ENCODE assay signal across 17 cellular contexts in the genomic region with DNA sequence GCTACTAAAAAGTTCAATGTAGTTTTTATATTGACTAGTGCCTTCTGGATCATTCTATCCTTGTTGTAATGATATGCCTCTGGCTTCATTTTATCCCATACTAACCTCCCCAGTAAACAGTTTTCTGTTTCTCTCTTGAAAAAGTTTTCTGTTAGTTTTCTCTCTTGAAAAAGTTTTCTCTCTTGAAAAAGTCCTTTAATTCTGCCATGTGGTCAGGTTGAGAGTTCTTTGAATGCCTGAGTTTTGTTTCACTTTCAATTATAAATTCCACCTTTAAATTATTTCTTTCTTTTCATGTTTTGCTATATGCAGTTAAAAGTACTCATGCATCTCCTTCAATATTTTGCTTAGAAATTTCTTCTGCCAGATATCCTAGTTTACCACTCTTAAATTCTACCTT.
A peak's percentile ranks its signal among the peaks of the same experiment; 100 is the strongest.
DNase-seq lines count a peak whose midpoint lies in the region; ATAC-seq and TF ChIP-seq lines count a peak whose summit lies in the region.
"Had no signal": no experiment of that assay in that cellular context is flagged by ENCODE, and none has a peak within 500 bp of the region (broad histone marks: within the 10 kb centered on the region; RNA-seq: fewer than 3 reads in every experiment).

No MANE protein-coding gene starts in this region.

- peak overlapping the region; percentile 6; the same call in 1 of the 2 replicates for H2AFZ ChIP-seq in GM23338
- H2AFZ ChIP-seq in OCI-LY3 (ENCODE audit: low read depth, low read length): peak overlapping the region; percentile 77

- DNase-seq in GM23338 (ENCODE audit: low spot score) (no peak), choroid plexus epithelial cell (ENCODE audit: low read depth) (peak; percentile 2), AG08395 (ENCODE audit: low spot score) (no peak), immature natural killer cell (no peak), C1 segment of cervical spinal cord (lab: John Stamatoyannopoulos, UW) (no peak)
- DNase-seq: ACHN; AML-193; CD4-positive, alpha-beta memory T cell; DMS79 treated with DMSO at 0.1 percent for 48 hours; EL; H9 had no signal

- H3K36me3 Mint-ChIP-seq in GM23338 (ENCODE audit: low read depth): no peaks in the 10 kb centered on the region
- no peaks in the 10 kb centered on the region for H3K36me3 Mint-ChIP-seq in immature natural killer cell
- H3K36me3 Mint-ChIP-seq: CD14-positive monocyte; CD4-positive, alpha-beta memory T cell had no signal

- peaks cover 10% of the 10 kb centered on the region for H3K4me1 Mint-ChIP-seq in GM23338
- no peaks in the 10 kb centered on the region for H3K4me1 Mint-ChIP-seq in immature natural killer cell
- H3K4me1 Mint-ChIP-seq: CD14-positive monocyte; CD4-positive, alpha-beta memory T cell; IgD-negative memory B cell had no signal

- H3F3A ChIP-seq in GM23338 (replicated peaks; ENCODE audit: low read depth): no peaks in the 10 kb centered on the region

- H3K9me3 Mint-ChIP-seq in GM23338 (no peaks in the 10 kb centered on the region), immature natural killer cell (peaks cover 4 to 29% (median 11%) of the 10 kb centered on the region in 6 donors)
- H3K9me3 Mint-ChIP-seq: H9 had no signal

- H3K27ac Mint-ChIP-seq in GM23338 (peak overlapping the region; percentile 39; the same call in 1 of the 2 replicates), immature natural killer cell (no peak overlapping the region)
- H3K27ac Mint-ChIP-seq: CD14-positive monocyte; CD4-positive, alpha-beta memory T cell; H9; IgD-negative memory B cell had no signal

- ATAC-seq in GM23338: no peak
- ATAC-seq: GM12878, HepG2 had no signal

- no peaks in the 10 kb centered on the region for H3K9me2 ChIP-seq in GM23338 (ENCODE audit: insufficient read depth)

- no peak overlapping the region for H3K4me3 ChIP-seq in GM23338
- 0 out of 2 replicates have a peak overlapping the region, but pooled peaks have one; percentile 7 for H3K4me3 ChIP-seq in OCI-LY3 (ENCODE audit: low read length)
- H3K4me3 ChIP-seq in choroid plexus epithelial cell (ENCODE audit: low read depth, low read length): no peak overlapping the region
- H3K4me3 ChIP-seq: GM12878 had no signal

- H3K36me3 ChIP-seq in GM23338 (ENCODE audit: insufficient read depth): no peaks in the 10 kb centered on the region
- H3K36me3 ChIP-seq in KOPT-K1 (ENCODE audit: insufficient read depth, low read length): no peaks in the 10 kb centered on the region
- no peaks in the 10 kb centered on the region for H3K36me3 ChIP-seq in OCI-LY3 (replicated peaks; ENCODE audit: low read depth, low read length)

- no peak overlapping the region for H3K9ac ChIP-seq in OCI-LY3 (ENCODE audit: low read length)

- H3K27me3 ChIP-seq in GM23338 (ENCODE audit: insufficient read depth): no peaks in the 10 kb centered on the region
- H3K27me3 ChIP-seq in OCI-LY3 (ENCODE audit: low read depth, low read length): no peaks in the 10 kb centered on the region

- no peak overlapping the region for H3K4me3 Mint-ChIP-seq in GM23338
- H3K4me3 Mint-ChIP-seq in immature natural killer cell: no peak overlapping the region
- H3K4me3 Mint-ChIP-seq: CD14-positive monocyte; CD4-positive, alpha-beta memory T cell; H9; IgD-negative memory B cell had no signal

- H3K27me3 Mint-ChIP-seq in GM23338 (ENCODE audit: insufficient read depth, low read depth, poor library complexity) (peaks cover 2% of the 10 kb centered on the region), immature natural killer cell (ENCODE audit: low read depth in 3 of 3) (no peaks in the 10 kb centered on the region)
- H3K27me3 Mint-ChIP-seq: CD4-positive, alpha-beta memory T cell; IgD-negative memory B cell had no signal

- no peaks in the 10 kb centered on the region for H3K9me3 ChIP-seq in KOPT-K1 (ENCODE audit: insufficient read depth, low read length, poor library complexity, severe bottlenecking)
- no peaks in the 10 kb centered on the region for H3K9me3 ChIP-seq in OCI-LY3 (ENCODE audit: insufficient read depth, low read length)

- H3K79me2 ChIP-seq in GM23338 (replicated peaks; ENCODE audit: insufficient read depth): no peaks in the 10 kb centered on the region
- no peaks in the 10 kb centered on the region for H3K79me2 ChIP-seq in OCI-LY3 (ENCODE audit: low read length)

- no peak overlapping the region for H3K27ac ChIP-seq in GM23338 (ENCODE audit: low read depth)
- H3K27ac ChIP-seq in KOPT-K1 (ENCODE audit: low read depth, low read length, poor library complexity, severe bottlenecking): peak overlapping the region; percentile 43
- no peak overlapping the region for H3K27ac ChIP-seq in OCI-LY3 (ENCODE audit: low read length)

- no peaks in the 10 kb centered on the region for H4K20me1 ChIP-seq in GM23338 (replicated peaks; ENCODE audit: insufficient read depth)
- no peaks in the 10 kb centered on the region for H4K20me1 ChIP-seq in OCI-LY3 (ENCODE audit: insufficient read depth, low read length)

- no peak overlapping the region for H3K4me2 ChIP-seq in GM23338
- H3K4me2 ChIP-seq in OCI-LY3 (ENCODE audit: low read length): peak overlapping the region; percentile 38

- peaks cover 7% of the 10 kb centered on the region for H3K4me1 ChIP-seq in GM23338 (ENCODE audit: insufficient read depth)
- H3K4me1 ChIP-seq in OCI-LY3 (ENCODE audit: low read length): 0 out of 2 replicates have a peak, but pooled peaks cover 4% of the 10 kb centered on the region

- no peak for TF ChIP-seq CTCF in GM23338 (conservative IDR thresholded peaks at IDR 0.05; ENCODE audit: low read depth in 2 of 2)
- no peak for TF ChIP-seq CTCF in OCI-LY3 (IDR thresholded peaks at IDR 0.05; ENCODE audit: low read depth, low read length)
- TF ChIP-seq CTCF in choroid plexus epithelial cell (conservative IDR thresholded peaks at IDR 0.05; ENCODE audit: low read depth, low read length): no peak

TF ChIP-seq in GM23338, 12 proteins besides CTCF, POLR2A, EP300 and RAD21 (continues in another document):
- TF ChIP-seq EZH2phosphoT487 (IDR thresholded peaks at IDR 0.05; ENCODE audit: unreplicated experiment) (no peak), ZNF114 (CRISPR knock-in tag; IDR thresholded peaks at IDR 0.05) (no peak), POLR2AphosphoS5 (IDR thresholded peaks at IDR 0.05; ENCODE audit: low read depth) (no peak), EZH2 (IDR thresholded peaks at IDR 0.05; ENCODE audit: low read depth, unreplicated experiment) (no peak), ZNF331 (CRISPR knock-in tag; IDR thresholded peaks at IDR 0.05; ENCODE audit: low read depth) (no peak), CREB1 (CRISPR knock-in tag; IDR thresholded peaks at IDR 0.05; ENCODE audit: low read depth) (no peak), JUNB (IDR thresholded peaks at IDR 0.05; ENCODE audit: unreplicated experiment) (no peak)
- TF ChIP-seq, protein P1, sequence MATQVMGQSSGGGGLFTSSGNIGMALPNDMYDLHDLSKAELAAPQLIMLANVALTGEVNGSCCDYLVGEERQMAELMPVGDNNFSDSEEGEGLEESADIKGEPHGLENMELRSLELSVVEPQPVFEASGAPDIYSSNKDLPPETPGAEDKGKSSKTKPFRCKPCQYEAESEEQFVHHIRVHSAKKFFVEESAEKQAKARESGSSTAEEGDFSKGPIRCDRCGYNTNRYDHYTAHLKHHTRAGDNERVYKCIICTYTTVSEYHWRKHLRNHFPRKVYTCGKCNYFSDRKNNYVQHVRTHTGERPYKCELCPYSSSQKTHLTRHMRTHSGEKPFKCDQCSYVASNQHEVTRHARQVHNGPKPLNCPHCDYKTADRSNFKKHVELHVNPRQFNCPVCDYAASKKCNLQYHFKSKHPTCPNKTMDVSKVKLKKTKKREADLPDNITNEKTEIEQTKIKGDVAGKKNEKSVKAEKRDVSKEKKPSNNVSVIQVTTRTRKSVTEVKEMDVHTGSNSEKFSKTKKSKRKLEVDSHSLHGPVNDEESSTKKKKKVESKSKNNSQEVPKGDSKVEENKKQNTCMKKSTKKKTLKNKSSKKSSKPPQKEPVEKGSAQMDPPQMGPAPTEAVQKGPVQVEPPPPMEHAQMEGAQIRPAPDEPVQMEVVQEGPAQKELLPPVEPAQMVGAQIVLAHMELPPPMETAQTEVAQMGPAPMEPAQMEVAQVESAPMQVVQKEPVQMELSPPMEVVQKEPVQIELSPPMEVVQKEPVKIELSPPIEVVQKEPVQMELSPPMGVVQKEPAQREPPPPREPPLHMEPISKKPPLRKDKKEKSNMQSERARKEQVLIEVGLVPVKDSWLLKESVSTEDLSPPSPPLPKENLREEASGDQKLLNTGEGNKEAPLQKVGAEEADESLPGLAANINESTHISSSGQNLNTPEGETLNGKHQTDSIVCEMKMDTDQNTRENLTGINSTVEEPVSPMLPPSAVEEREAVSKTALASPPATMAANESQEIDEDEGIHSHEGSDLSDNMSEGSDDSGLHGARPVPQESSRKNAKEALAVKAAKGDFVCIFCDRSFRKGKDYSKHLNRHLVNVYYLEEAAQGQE (IDR thresholded peaks at IDR 0.05; ENCODE audit: unreplicated experiment): no peak
